Comparison of ENCODE assay signal across 9 cellular contexts in genomic region chr10:90751107-90751997, GRCh38.
DNase-seq lines count a peak whose midpoint lies in the region; ATAC-seq and TF ChIP-seq lines count a peak whose summit lies in the region.
"Had no signal": no experiment of that assay in that cellular context is flagged by ENCODE, and none has a peak within 500 bp of the region (broad histone marks: within the 10 kb centered on the region; RNA-seq: fewer than 3 reads in every experiment).

No MANE protein-coding gene starts in this region.

- H4K20me1 ChIP-seq in BLaER1 treated with 17β-estradiol and CSF1 and Interleukin-3, amounts not matched to agents 10 nM and 100 nM, result peaks cover 0 to 12% (median 0%) of the 10 kb centered on the region in 11 experiments; a peak in 4 of 22 replicates

- H3K27me3 Mint-ChIP-seq in T-helper 17 cell, result peaks cover 66% of the 10 kb centered on the region
- H3K27me3 Mint-ChIP-seq in chondrocyte (ENCODE audit: low read depth), result peaks cover 48% of the 10 kb centered on the region

- peaks cover 21 to 49% (median 38%) of the 10 kb centered on the region in 10 experiments for H3K4me1 ChIP-seq in BLaER1 treated with 17β-estradiol and CSF1 and Interleukin-3, amounts not matched to agents 10 nM and 100 nM

- H3K27ac Mint-ChIP-seq in T-helper 17 cell (no peak overlapping the region), chondrocyte (ENCODE audit: unreplicated experiment) (no peak overlapping the region)

- no peak overlapping the region; a peak in 1 of 22 replicates for H3K9ac ChIP-seq in BLaER1 treated with 17β-estradiol and CSF1 and Interleukin-3, amounts not matched to agents 10 nM and 100 nM

- peak; percentile 96 for TF ChIP-seq CTCF in chondrocyte (IDR thresholded peaks at IDR 0.05)

- H3K9me3 Mint-ChIP-seq in chondrocyte (ENCODE audit: low read depth), result no peaks in the 10 kb centered on the region

- H3K36me3 Mint-ChIP-seq in T-helper 17 cell (ENCODE audit: low read depth) (no peaks in the 10 kb centered on the region), chondrocyte (ENCODE audit: low read depth) (no peaks in the 10 kb centered on the region)

- no peak overlapping the region for H3K4me3 ChIP-seq in BLaER1 treated with 17β-estradiol and CSF1 and Interleukin-3, amounts not matched to agents 10 nM and 100 nM
- H3K4me3 ChIP-seq: skin epidermis had no signal

- H3K36me3 ChIP-seq in BLaER1 treated with 17β-estradiol and CSF1 and Interleukin-3, amounts not matched to agents 10 nM and 100 nM, result peaks cover 0 to 24% (median 0%) of the 10 kb centered on the region in 11 experiments; a peak in 3 of 22 replicates

- H3K9me3 ChIP-seq in BLaER1 treated with 17β-estradiol and CSF1 and Interleukin-3, amounts not matched to agents 10 nM and 100 nM (replicated peaks in 1 of 11), result no peaks in the 10 kb centered on the region
- no peaks in the 10 kb centered on the region for H3K9me3 ChIP-seq in T-helper 17 cell (ENCODE audit: control insufficient read depth, low read length, poor library complexity, severe bottlenecking)

- H3K4me1 Mint-ChIP-seq in T-helper 17 cell, result peaks cover 2% of the 10 kb centered on the region
- no peaks in the 10 kb centered on the region for H3K4me1 Mint-ChIP-seq in chondrocyte (ENCODE audit: low read depth)

- H3K27ac ChIP-seq in BLaER1 treated with 17β-estradiol and CSF1 and Interleukin-3, amounts not matched to agents 10 nM and 100 nM, result no peak overlapping the region
- H3K27ac ChIP-seq: skin epidermis had no signal

- peak; percentile 61 for ATAC-seq in GM18861 (IDR thresholded peaks at IDR 0.05; ENCODE audit: unreplicated experiment)
- peak; percentile 57 for ATAC-seq in HG03571 (IDR thresholded peaks at IDR 0.05; ENCODE audit: unreplicated experiment)
- peak; percentile 56 for ATAC-seq in T-helper 17 cell
- no peak for ATAC-seq in HG03045 (IDR thresholded peaks at IDR 0.05; ENCODE audit: unreplicated experiment)

- H3K4me2 ChIP-seq in BLaER1 treated with 17β-estradiol and CSF1 and Interleukin-3, amounts not matched to agents 10 nM and 100 nM, result peak overlapping the region in 6 of 11 experiments; percentile 1 to 40 (median 16); a peak in 6 of 22 replicates

- H3K4me3 Mint-ChIP-seq in T-helper 17 cell (peak overlapping the region; percentile 12), chondrocyte (ENCODE audit: unreplicated experiment) (no peak overlapping the region)

- no peaks in the 10 kb centered on the region for H3K27me3 ChIP-seq in BLaER1 treated with 17β-estradiol and CSF1 and Interleukin-3, amounts not matched to agents 10 nM and 100 nM

- DNase-seq in T-helper 17 cell (peak in 1 of 3 donors; percentile 11), chondrocyte (ENCODE audit: low spot score) (no peak), medulla oblongata (ENCODE audit: extremely low spot score) (peak; percentile 53)
- DNase-seq in stimulated activated naive CD4-positive, alpha-beta T cell treated with Interleukin-2 at 50 U/mL for 16 hours (lab: John Stamatoyannopoulos, UW), result peak; percentile 10
